Comparison of ENCODE assay signal across 34 cellular contexts in genomic region chr3:73203633-73204032, GRCh38.
DNase-seq lines count a peak whose midpoint lies in the region; ATAC-seq, FAIRE-seq and TF ChIP-seq lines count a peak whose summit lies in the region.
"Had no signal": no experiment of that assay in that cellular context is flagged by ENCODE, and none has a peak within 500 bp of the region (broad histone marks: within the 10 kb centered on the region; RNA-seq: fewer than 3 reads in every experiment).

No MANE protein-coding gene starts in this region.

- no peak overlapping the region for H3K56ac ChIP-seq in IMR-90 (ENCODE audit: extremely low read depth, insufficient read depth, low read length)

- POLR2A ChIA-PET in HepG2 (lab: Yijun Ruan, JAX), result no interaction called here
- POLR2A ChIA-PET in A549 (lab: Yijun Ruan, JAX), result no interaction called here
- POLR2A ChIA-PET in IMR-90 (lab: Charles Lee; ENCODE audit: unreplicated experiment), result no interaction called here
- POLR2A ChIA-PET in K562 (lab: Yijun Ruan, JAX), result no interaction called here

- in situ Hi-C loops in HepG2 (cut with HindIII; ENCODE audit: extremely low pct_ligation_motif_present, low pct_unique_long_range_greater_than_20kb) (no loop called here), IMR-90 (cut with MboI; ENCODE audit: low sequenced_read_pairs) (no loop called here), K562 (cut with MboI) (no loop called here)

- no peak overlapping the region for H3K18ac ChIP-seq in IMR-90 (ENCODE audit: low read depth, low read length)

- intact Hi-C loops in HepG2 (cut with micrococcal nuclease; ENCODE audit: unreplicated experiment) (no loop called here), right lobe of liver (cut with DNase I) (no loop called here), IMR-90 (cut with micrococcal nuclease) (no loop called here), K562 (cut with micrococcal nuclease) (no loop called here)

- ATAC-seq in HepG2 (no peak), right lobe of liver (no peak), A549 (no peak), IMR-90 (ENCODE audit: low read depth) (no peak), K562 (no peak), HG03095 (IDR thresholded peaks at IDR 0.05; ENCODE audit: unreplicated experiment) (no peak)
- ATAC-seq: CD8-positive, alpha-beta T cell had no signal

- TF ChIP-seq POLR2A in HepG2 (IDR thresholded peaks at IDR 0.05; ENCODE audit: insufficient read depth in 1 of 2, low read depth in 2 of 2, low read length in 2 of 2), result no peak
- TF ChIP-seq POLR2A in right lobe of liver (IDR thresholded peaks at IDR 0.05), result no peak
- TF ChIP-seq POLR2A in A549 (IDR thresholded peaks at IDR 0.05; ENCODE audit: low read length), result no peak
- no peak for TF ChIP-seq POLR2A in IMR-90 (IDR thresholded peaks at IDR 0.05; ENCODE audit: low read depth, low read length)
- TF ChIP-seq POLR2A in K562 (conservative IDR thresholded peaks at IDR 0.05), result no peak

- no peak overlapping the region for H3K23ac ChIP-seq in IMR-90 (ENCODE audit: low read depth, low read length)

- H3K79me1 ChIP-seq in IMR-90 (ENCODE audit: low read depth in 1 of 2, low read length in 2 of 2), result no peaks in the 10 kb centered on the region

- H4K5ac ChIP-seq in IMR-90 (ENCODE audit: low read depth, low read length), result no peak overlapping the region

- H2BK5ac ChIP-seq in IMR-90 (ENCODE audit: low read depth, low read length, poor library complexity, severe bottlenecking), result no peak overlapping the region

- no peak overlapping the region for H2AK5ac ChIP-seq in IMR-90 (ENCODE audit: low read depth, low read length)

- H3K27me3 ChIP-seq in HepG2 (ENCODE audit: control insufficient read depth in 1 of 2, insufficient read depth in 2 of 2, low read length in 2 of 2), result no peaks in the 10 kb centered on the region; a peak in 1 of 5 replicates
- no peaks in the 10 kb centered on the region for H3K27me3 ChIP-seq in right lobe of liver
- no peaks in the 10 kb centered on the region for H3K27me3 ChIP-seq in IMR-90 (ENCODE audit: control insufficient read depth, insufficient read depth, low read length)
- H3K27me3 ChIP-seq in K562 (ENCODE audit: control insufficient read depth in 2 of 2, insufficient read depth in 2 of 2, low read length in 2 of 2), result no peaks in the 10 kb centered on the region; a peak in 2 of 5 replicates
- H3K27me3 ChIP-seq: BE2C; BLaER1; BLaER1 treated with 17β-estradiol and CSF1 and Interleukin-3, amounts not matched to agents 10 nM and 100 nM had no signal

- no peaks in the 10 kb centered on the region for H3K79me2 ChIP-seq in HepG2 (ENCODE audit: insufficient read depth, low read length)
- H3K79me2 ChIP-seq in K562 (ENCODE audit: control insufficient read depth, insufficient read depth, low read length), result no peaks in the 10 kb centered on the region

- 9% methylated on average over 3 of the region's 3 CpGs for WGBS in HepG2 (ENCODE audit: low lambda C conversion rate)
- WGBS in right lobe of liver (ENCODE audit: insufficient coverage, low coverage, low lambda C conversion rate, missing lambda C conversion rate), result 75% methylated on average over 3 of the region's 3 CpGs
- 2% methylated on average over 3 of the region's 3 CpGs for WGBS in A549 (ENCODE audit: missing lambda C conversion rate)
- no CpG with 5 or more reads among the region's 3 CpGs for WGBS in IMR-90 (ENCODE audit: extremely low coverage in 2 of 2, insufficient read length in 1 of 2), 2 experiments
- 0% methylated on average over 2 of the region's 3 CpGs for WGBS in K562 (ENCODE audit: insufficient coverage, low coverage, missing lambda C conversion rate)

- TF ChIP-seq CTCF in HepG2 (CRISPR knock-in tag; IDR thresholded peaks at IDR 0.05) (no peak), right lobe of liver (IDR thresholded peaks at IDR 0.05) (no peak), A549 (IDR thresholded peaks at IDR 0.05) (no peak), IMR-90 (conservative IDR thresholded peaks at IDR 0.05; ENCODE audit: low read depth, low read length) (no peak), K562 (IDR thresholded peaks at IDR 0.05 in 2 of 3, conservative IDR thresholded peaks at IDR 0.05 in 1 of 3; ENCODE audit: insufficient read depth in 2 of 3, low read depth in 1 of 3, low read length in 3 of 3) (no peak)

- H4K20me1 ChIP-seq in HepG2 (ENCODE audit: insufficient read depth, low read length), result no peaks in the 10 kb centered on the region
- no peaks in the 10 kb centered on the region for H4K20me1 ChIP-seq in IMR-90 (ENCODE audit: insufficient read depth, low read length)
- no peaks in the 10 kb centered on the region for H4K20me1 ChIP-seq in K562 (replicated peaks; ENCODE audit: control insufficient read depth, insufficient read depth, low read length)
- H4K20me1 ChIP-seq: BLaER1; BLaER1 treated with 17β-estradiol and CSF1 and Interleukin-3, amounts not matched to agents 10 nM and 100 nM had no signal

- no peak overlapping the region for H2AK9ac ChIP-seq in IMR-90 (replicated peaks; ENCODE audit: low read depth, low read length, poor library complexity)

- no TSS peak for BruUV-seq in HepG2 (replicated peaks; lab: Mats Ljungman, UMichigan)
- no TSS peak for BruUV-seq in IMR-90 (replicated peaks; lab: Mats Ljungman, UMichigan)
- no TSS peak for BruUV-seq in K562 (replicated peaks; lab: Mats Ljungman, UMichigan)

- H2AFZ ChIP-seq in HepG2 (ENCODE audit: low read length) (no peak overlapping the region), IMR-90 (replicated peaks; ENCODE audit: low read length, poor library complexity) (no peak overlapping the region), K562 (ENCODE audit: low read depth, low read length) (no peak overlapping the region)

- H2BK20ac ChIP-seq in IMR-90 (ENCODE audit: low read depth, low read length), result no peak overlapping the region

- H3K4me1 ChIP-seq in HepG2 (ENCODE audit: insufficient read depth, low read length) (no peaks in the 10 kb centered on the region), right lobe of liver (no peaks in the 10 kb centered on the region), A549 (no peaks in the 10 kb centered on the region), IMR-90 (ENCODE audit: control insufficient read depth, insufficient read depth, low read length) (no peaks in the 10 kb centered on the region), K562 (replicated peaks in 1 of 2; ENCODE audit: control insufficient read depth in 2 of 2, insufficient read depth in 2 of 2, low read length in 2 of 2) (no peaks in the 10 kb centered on the region)
- H3K4me1 ChIP-seq: Caco-2 had no signal

- H3K9me3 ChIP-seq in HepG2 (ENCODE audit: low read length) (no peaks in the 10 kb centered on the region), right lobe of liver (no peaks in the 10 kb centered on the region), A549 (no peaks in the 10 kb centered on the region), IMR-90 (ENCODE audit: control insufficient read depth, insufficient read depth, low read length) (no peaks in the 10 kb centered on the region), K562 (replicated peaks; ENCODE audit: control insufficient read depth, insufficient read depth, low read depth, low read length) (no peaks in the 10 kb centered on the region)
- H3K9me3 ChIP-seq: BE2C; BLaER1; BLaER1 treated with 17β-estradiol and CSF1 and Interleukin-3, amounts not matched to agents 10 nM and 100 nM; Caco-2 had no signal

- H2BK120ac ChIP-seq in IMR-90 (ENCODE audit: low read depth, low read length), result no peak overlapping the region

- FAIRE-seq in HepG2 (lab: Jason Lieb, UNC), result no peak
- no peak for FAIRE-seq in A549 (lab: Jason Lieb, UNC)
- no peak for FAIRE-seq in K562 (lab: Jason Lieb, UNC)
- FAIRE-seq: A204.1, D721Med had no signal

- no peak overlapping the region for H3K14ac ChIP-seq in IMR-90 (replicated peaks; ENCODE audit: low read depth, low read length)

- TF ChIP-seq RAD21 in HepG2 (CRISPR knock-in tag; IDR thresholded peaks at IDR 0.05), result no peak
- no peak for TF ChIP-seq RAD21 in A549 (conservative IDR thresholded peaks at IDR 0.05 in 1 of 2, IDR thresholded peaks at IDR 0.05 in 1 of 2)
- TF ChIP-seq RAD21 in IMR-90 (IDR thresholded peaks at IDR 0.05; ENCODE audit: low read length), result no peak
- TF ChIP-seq RAD21 in K562 (CRISPR knock-in tag; conservative IDR thresholded peaks at IDR 0.05 in 1 of 2, IDR thresholded peaks at IDR 0.05 in 1 of 2), result no peak

- H3K36me3 ChIP-seq in HepG2 (replicated peaks in 1 of 2; ENCODE audit: control insufficient read depth in 1 of 2, insufficient read depth in 2 of 2, low read length in 2 of 2) (no peaks in the 10 kb centered on the region), right lobe of liver (no peaks in the 10 kb centered on the region), IMR-90 (ENCODE audit: control insufficient read depth, insufficient read depth, low read length) (no peaks in the 10 kb centered on the region), K562 (ENCODE audit: control insufficient read depth, insufficient read depth, low read length) (no peaks in the 10 kb centered on the region)
- H3K36me3 ChIP-seq: BE2C; BLaER1; BLaER1 treated with 17β-estradiol and CSF1 and Interleukin-3, amounts not matched to agents 10 nM and 100 nM had no signal

- no peak overlapping the region for H4K8ac ChIP-seq in IMR-90 (ENCODE audit: low read depth in 2 of 2, low read length in 2 of 2)

- dilution Hi-C loops in IMR-90 (cut with HindIII; ENCODE audit: low sequenced_read_pairs, unreplicated experiment), result no loop called here

- H3K4me3 ChIP-seq in HepG2 (replicated peaks in 1 of 3; ENCODE audit: insufficient read depth in 1 of 3, low read depth in 2 of 3, low read length in 3 of 3) (no peak overlapping the region), right lobe of liver (no peak overlapping the region), A549 (no peak overlapping the region), IMR-90 (ENCODE audit: insufficient read depth, low read depth, low read length) (no peak overlapping the region), K562 (no peak overlapping the region)
- H3K4me3 ChIP-seq: BLaER1; BLaER1 treated with 17β-estradiol and CSF1 and Interleukin-3, amounts not matched to agents 10 nM and 100 nM had no signal

- H3K9ac ChIP-seq in HepG2 (ENCODE audit: insufficient read depth, low read depth, low read length), result no peak overlapping the region
- no peak overlapping the region for H3K9ac ChIP-seq in IMR-90 (ENCODE audit: low read depth, low read length)
- no peak overlapping the region for H3K9ac ChIP-seq in K562 (ENCODE audit: insufficient read depth in 1 of 2, low read depth in 2 of 2, low read length in 2 of 2)
- H3K9ac ChIP-seq: BLaER1; BLaER1 treated with 17β-estradiol and CSF1 and Interleukin-3, amounts not matched to agents 10 nM and 100 nM had no signal

- CTCF ChIA-PET in HepG2 (lab: Yijun Ruan, JAX; ENCODE audit: low intra/inter-chr PET ratio, low total read pairs), result no interaction called here
- CTCF ChIA-PET in A549 (lab: Yijun Ruan, JAX), result interaction anchor here (0.6 to 0.8 kb wide), 2 partner anchors 85 to 230 kb away, joined by 4 to 5 read pairs; no protein-coding TSS in a partner anchor
- CTCF ChIA-PET in IMR-90 (lab: Yijun Ruan, JAX), result interaction anchor here (0.7 kb wide), 1 partner anchor 765 kb away, joined by 3 read pairs; no protein-coding TSS in a partner anchor
- CTCF ChIA-PET in K562 (lab: Yijun Ruan, JAX; ENCODE audit: low intra/inter-chr PET ratio), result no interaction called here

- no peak overlapping the region for H3K27ac ChIP-seq in HepG2 (ENCODE audit: extremely low read length, insufficient read depth, low read length)
- H3K27ac ChIP-seq in right lobe of liver, result no peak overlapping the region
- H3K27ac ChIP-seq in A549, result no peak overlapping the region
- H3K27ac ChIP-seq in IMR-90 (ENCODE audit: insufficient read depth, low read length), result no peak overlapping the region
- no peak overlapping the region for H3K27ac ChIP-seq in K562 (ENCODE audit: extremely low read depth, low read depth, low read length)
- H3K27ac ChIP-seq: 22Rv1; BLaER1; BLaER1 treated with 17β-estradiol and CSF1 and Interleukin-3, amounts not matched to agents 10 nM and 100 nM; C4-2B had no signal

- H3K9me1 ChIP-seq in IMR-90 (ENCODE audit: insufficient read depth, low read length), result no peaks in the 10 kb centered on the region
- H3K9me1 ChIP-seq in K562 (ENCODE audit: control insufficient read depth, insufficient read depth, low read length), result no peaks in the 10 kb centered on the region

- no peak overlapping the region for H2BK15ac ChIP-seq in IMR-90 (ENCODE audit: low read depth, low read length)

- H3K4me2 ChIP-seq in HepG2 (ENCODE audit: low read depth, low read length) (no peak overlapping the region), A549 (no peak overlapping the region), IMR-90 (ENCODE audit: low read depth, low read length) (no peak overlapping the region), K562 (ENCODE audit: insufficient read depth, low read length) (no peak overlapping the region)

- DNase-seq in HepG2 (ENCODE audit: low spot score) (no peak), right lobe of liver (no peak), A549 (ENCODE audit: low read depth in 1 of 2, low spot score in 1 of 2) (no peak), IMR-90 (no peak), K562 (ENCODE audit: extremely low read depth in 1 of 4, low spot score in 3 of 4) (no peak), NCI-H187 treated with DMSO at 0.1 percent for 48 hours (lab: John Stamatoyannopoulos, UW) (no peak)
- DNase-seq in activated CD4-positive, alpha-beta T cell treated with anti-CD3 and anti-CD28 coated beads for 1 hour, result no peak
- DNase-seq: 8988T; ACHN; AML-193; BE2C; C1 segment of cervical spinal cord; Caco-2; Calu3; CD4-positive, alpha-beta memory T cell; CD4-positive, alpha-beta T cell; CD4-positive, CD25-positive, alpha-beta regulatory T cell; CD8-positive, alpha-beta memory T cell; CD8-positive, alpha-beta T cell; COR-L47; DMS 273 treated with DMSO at 0.1 percent for 48 hours; DMS153; DMS53; DMS79; DMS79 treated with DMSO at 0.1 percent for 48 hours; DND-41; EL had no signal

- no peak overlapping the region for H3K4ac ChIP-seq in IMR-90 (ENCODE audit: low read depth, low read length)

- TF ChIP-seq EP300 in HepG2 (IDR thresholded peaks at IDR 0.05; ENCODE audit: low read depth in 2 of 2, low read length in 2 of 2), result no peak
- TF ChIP-seq EP300 in HepG2 (CRISPR knock-in tag; IDR thresholded peaks at IDR 0.05; ENCODE audit: borderline replicate concordance), result no peak
- no peak for TF ChIP-seq EP300 in A549 (IDR thresholded peaks at IDR 0.05)
- TF ChIP-seq EP300 in K562 (IDR thresholded peaks at IDR 0.05; ENCODE audit: low read length), result no peak

- H4K91ac ChIP-seq in IMR-90 (ENCODE audit: insufficient read depth, low read depth, low read length), result no peak overlapping the region

Comparison
In these comparisons a context has a peak if more than half of its experiments do, and no peak if none do; other contexts are left out.
1. CTCF ChIA-PET loops: an anchor here in A549 (0.6 to 0.8 kb wide) and IMR-90 (0.7 kb wide); none called in HepG2 and K562.
2. Of the 241 proteins assayed by ChIP-seq in both HepG2 and K562: peak only in HepG2: MAFK; only in K562: MAFG; in both: MAFF; in neither: 238.